In genomic region chr11:130648601-130649000, GRCh38 we compare ENCODE assay signal across 25 cellular contexts.
DNase-seq lines count a peak whose midpoint lies in the region; ATAC-seq and TF ChIP-seq lines count a peak whose summit lies in the region.
"Had no signal": no experiment of that assay in that cellular context is flagged by ENCODE, and none has a peak within 500 bp of the region (broad histone marks: within the 10 kb centered on the region; RNA-seq: fewer than 3 reads in every experiment).

No MANE protein-coding gene starts in this region.

- intact Hi-C loops in Right ventricle myocardium inferior (cut with DNase I) = loop anchor here (2.0 to 5.0 kb wide), 2 partner anchors 36 to 172 kb away; no protein-coding TSS in a partner anchor
- intact Hi-C loops in cardiac septum (cut with DNase I) = no loop called here
- intact Hi-C loops in lower lobe of right lung (cut with DNase I) = no loop called here
- intact Hi-C loops in stomach (cut with DNase I; ENCODE audit: low total_unique reads) = loop anchor here (10.0 kb wide), 1 partner anchor 204 kb away; the partner anchor contains the start of gene ADAMTS15

- H3K36me3 ChIP-seq in lower lobe of right lung = no peaks in the 10 kb centered on the region
- no peaks in the 10 kb centered on the region for H3K36me3 ChIP-seq in stomach
- H3K36me3 ChIP-seq: adrenal gland, neutrophil, right lobe of liver had no signal

- H3K4me3 ChIP-seq in lower lobe of right lung (no peak overlapping the region), stomach (no peak overlapping the region)
- H3K4me3 ChIP-seq: adrenal gland, dorsolateral prefrontal cortex, GM23248, right lobe of liver had no signal

- TF ChIP-seq POLR2A in stomach (IDR thresholded peaks at IDR 0.05) = no peak

- TF ChIP-seq EP300 in stomach (IDR thresholded peaks at IDR 0.05) = no peak

- H3K4me1 ChIP-seq in lower lobe of right lung (peaks cover 50% of the 10 kb centered on the region), stomach (peaks cover 34 to 80% (median 53%) of the 10 kb centered on the region in 4 donors)

- ATAC-seq in Right ventricle myocardium inferior (peak; percentile 85), lower lobe of right lung (no peak)
- ATAC-seq: left lobe of liver, PC-3, right lobe of liver, T-helper 17 cell had no signal

- peak; percentile 87 for DNase-seq in Right ventricle myocardium inferior (ENCODE audit: missing footprints)
- DNase-seq in cardiac septum (ENCODE audit: low spot score) = no peak
- no peak for DNase-seq in lower lobe of right lung
- no peak for DNase-seq in stomach
- DNase-seq in putamen (ENCODE audit: low spot score) = no peak
- DNase-seq in NCI-H2227 (lab: John Stamatoyannopoulos, UW; ENCODE audit: unreplicated experiment) = no peak
- no peak for DNase-seq in activated CD4-positive, CD25-positive, alpha-beta regulatory T cell treated with anti-CD3 and anti-CD28 coated beads, Interleukin-2, amount 50 U/mL, for 72 hours
- DNase-seq in superior temporal gyrus (ENCODE audit: extremely low spot score) = no peak
- DNase-seq: 8988T; activated CD4-positive, alpha-beta T cell treated with anti-CD3 and anti-CD28 coated beads, Interleukin-2, amount 50 U/mL, for 48 hours; activated gamma-delta T cell treated with Interleukin-2 at 50 U/mL for 16 hours; AML-193; dorsolateral prefrontal cortex; erythroblast; GM23248; MM.1S; NCI-H2171 treated with DMSO at 0.1 percent for 48 hours; NCI-H774; PC-3; right lobe of liver; T-helper 17 cell had no signal

- no peaks in the 10 kb centered on the region for H3K27me3 ChIP-seq in lower lobe of right lung (ENCODE audit: low read depth)
- H3K27me3 ChIP-seq in stomach = no peaks in the 10 kb centered on the region
- H3K27me3 ChIP-seq: adrenal gland, neutrophil, right lobe of liver had no signal

- whole genome bisulfite sequencing in stomach, 5 donors = 76 to 91% (median 81%) methylated on average over 11 of the region's 11 CpGs

- no peaks in the 10 kb centered on the region for H3K9me3 ChIP-seq in lower lobe of right lung
- no peaks in the 10 kb centered on the region for H3K9me3 ChIP-seq in stomach
- H3K9me3 ChIP-seq: adrenal gland, neutrophil, right lobe of liver had no signal

- no peak for TF ChIP-seq CTCF in lower lobe of right lung (IDR thresholded peaks at IDR 0.05)
- no peak for TF ChIP-seq CTCF in stomach (IDR thresholded peaks at IDR 0.05)

- H3K27ac ChIP-seq in lower lobe of right lung (peak overlapping the region; percentile 66), stomach (peak overlapping the region in 4 of 5 donors; percentile 31 to 70 (median 61))
- H3K27ac ChIP-seq: dorsolateral prefrontal cortex, GM23248, neutrophil, right lobe of liver, VCaP had no signal

Comparison
In these comparisons a context has a peak if more than half of its experiments do, and no peak if none do; other contexts are left out.
1. intact Hi-C loops: an anchor here in Right ventricle myocardium inferior (2.0 to 5.0 kb wide) and stomach (10.0 kb wide); none called in cardiac septum and lower lobe of right lung.